ENCODE assay signal across 23 cellular contexts in the genomic region with DNA sequence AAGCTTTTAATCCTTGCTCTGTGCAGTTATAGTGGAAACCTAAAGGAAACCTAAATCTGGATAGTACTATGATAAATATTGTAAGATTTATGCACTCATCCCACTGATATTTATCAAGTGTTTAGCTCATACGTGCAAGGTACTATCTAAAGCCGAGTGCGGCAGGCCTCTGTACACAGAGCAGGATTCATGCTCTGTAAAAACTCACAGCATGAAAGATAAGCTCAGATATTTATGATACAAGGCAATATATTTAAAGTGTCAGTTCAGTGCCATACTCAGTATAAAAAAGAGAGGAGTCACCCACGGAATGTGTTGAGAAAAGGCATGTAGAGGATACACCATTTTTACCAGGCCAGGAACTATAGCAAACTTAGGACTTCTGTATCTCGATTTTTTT.
DNase-seq lines count a peak whose midpoint lies in the region; ATAC-seq, FAIRE-seq and TF ChIP-seq lines count a peak whose summit lies in the region.
"Had no signal": no experiment of that assay in that cellular context is flagged by ENCODE, and none has a peak within 500 bp of the region (broad histone marks: within the 10 kb centered on the region; RNA-seq: fewer than 3 reads in every experiment).

No MANE protein-coding gene starts in this region.

- no peak overlapping the region for H3K4me3 ChIP-seq in K562
- no peak overlapping the region for H3K4me3 ChIP-seq in naive thymus-derived CD4-positive, alpha-beta T cell (ENCODE audit: low read length)
- no peak overlapping the region for H3K4me3 ChIP-seq in dorsolateral prefrontal cortex
- H3K4me3 ChIP-seq: GM12878 had no signal

- ATAC-seq in K562, result no peak
- no peak for ATAC-seq in naive thymus-derived CD4-positive, alpha-beta T cell
- ATAC-seq: GM12878 had no signal

- CTCF ChIA-PET in K562 (lab: Yijun Ruan, JAX; ENCODE audit: low intra/inter-chr PET ratio), result no interaction called here
- CTCF ChIA-PET in naive thymus-derived CD4-positive, alpha-beta T cell (lab: Charles Lee), result interaction anchor here (0.6 to 1.1 kb wide), 4 partner anchors 10 to 441 kb away, joined by 3 to 5 read pairs (median 3); no protein-coding TSS in a partner anchor

- H4K20me1 ChIP-seq in K562 (replicated peaks; ENCODE audit: control insufficient read depth, insufficient read depth, low read length), result no peaks in the 10 kb centered on the region

- TF ChIP-seq CTCF in K562 (IDR thresholded peaks at IDR 0.05 in 2 of 3, conservative IDR thresholded peaks at IDR 0.05 in 1 of 3; ENCODE audit: insufficient read depth in 2 of 3, low read depth in 1 of 3, low read length in 3 of 3) (no peak), progenitor cell of endocrine pancreas (IDR thresholded peaks at IDR 0.05; ENCODE audit: unreplicated experiment) (no peak), dorsolateral prefrontal cortex (IDR thresholded peaks at IDR 0.05 in 54 of 56, conservative IDR thresholded peaks at IDR 0.05 in 2 of 56; ENCODE audit: low read depth in 1 of 56, partially characterized antibody in 56 of 56) (no peak)

- no peak overlapping the region for H3K4me3 Mint-ChIP-seq in activated T-cell treated with anti-CD3 and anti-CD28 coated beads, Interleukin-2, amount 50 U/mL, for 24 hours
- H3K4me3 Mint-ChIP-seq in naive thymus-derived CD4-positive, alpha-beta T cell, result peak overlapping the region in 1 of 10 donors; percentile 3
- no peak overlapping the region for H3K4me3 Mint-ChIP-seq in progenitor cell of endocrine pancreas (ENCODE audit: low read depth)

- H3K27ac ChIP-seq in K562 (ENCODE audit: extremely low read depth, low read depth, low read length) (no peak overlapping the region; the same call in 2 of the 3 replicates), dorsolateral prefrontal cortex (no peak overlapping the region)
- H3K27ac ChIP-seq in naive thymus-derived CD4-positive, alpha-beta T cell (ENCODE audit: low read depth, low read length), result no peak overlapping the region
- H3K27ac ChIP-seq: 22Rv1, KMS-11 had no signal

- TF ChIP-seq EP300 in K562 (IDR thresholded peaks at IDR 0.05; ENCODE audit: low read length), result no peak

- no peak overlapping the region for H3K9ac ChIP-seq in K562 (ENCODE audit: insufficient read depth in 1 of 2, low read depth in 2 of 2, low read length in 2 of 2)
- H3K9ac ChIP-seq: KMS-11 had no signal

- TF ChIP-seq RAD21 in K562 (CRISPR knock-in tag; conservative IDR thresholded peaks at IDR 0.05 in 1 of 2, IDR thresholded peaks at IDR 0.05 in 1 of 2), result no peak

- H3K79me2 ChIP-seq in K562 (ENCODE audit: control insufficient read depth, insufficient read depth, low read length), result no peaks in the 10 kb centered on the region; the same call in 2 of the 3 replicates

- no peaks in the 10 kb centered on the region for H3K27me3 Mint-ChIP-seq in activated T-cell treated with anti-CD3 and anti-CD28 coated beads, Interleukin-2, amount 50 U/mL, for 24 hours
- no peaks in the 10 kb centered on the region for H3K27me3 Mint-ChIP-seq in naive thymus-derived CD4-positive, alpha-beta T cell
- H3K27me3 Mint-ChIP-seq in progenitor cell of endocrine pancreas, result no peaks in the 10 kb centered on the region

- peaks cover 2% of the 10 kb centered on the region for H3K9me3 Mint-ChIP-seq in activated T-cell treated with anti-CD3 and anti-CD28 coated beads, Interleukin-2, amount 50 U/mL, for 24 hours
- peaks cover 0 to 3% (median 2%) of the 10 kb centered on the region in 11 donors for H3K9me3 Mint-ChIP-seq in naive thymus-derived CD4-positive, alpha-beta T cell
- H3K9me3 Mint-ChIP-seq in progenitor cell of endocrine pancreas (ENCODE audit: low read depth), result peaks cover 1% of the 10 kb centered on the region

- in situ Hi-C loops in K562 (cut with MboI), result no loop called here

- H3K9me1 ChIP-seq in K562 (ENCODE audit: control insufficient read depth, insufficient read depth, low read length), result no peaks in the 10 kb centered on the region

- no peak overlapping the region for H2AFZ ChIP-seq in K562 (ENCODE audit: low read depth, low read length)

- FAIRE-seq in K562 (lab: Jason Lieb, UNC), result no peak
- FAIRE-seq: GM12878, H54 had no signal

- H3K4me1 Mint-ChIP-seq in activated T-cell treated with anti-CD3 and anti-CD28 coated beads, Interleukin-2, amount 50 U/mL, for 24 hours (ENCODE audit: low read depth), result peaks cover 72% of the 10 kb centered on the region
- H3K4me1 Mint-ChIP-seq in naive thymus-derived CD4-positive, alpha-beta T cell, result peaks cover 28 to 86% (median 79%) of the 10 kb centered on the region in 7 donors
- peaks cover 42% of the 10 kb centered on the region for H3K4me1 Mint-ChIP-seq in progenitor cell of endocrine pancreas (ENCODE audit: low read depth)

- H3K9me3 ChIP-seq in K562 (replicated peaks; ENCODE audit: control insufficient read depth, insufficient read depth, low read depth, low read length), result no peaks in the 10 kb centered on the region
- H3K9me3 ChIP-seq in naive thymus-derived CD4-positive, alpha-beta T cell (ENCODE audit: control insufficient read depth in 2 of 3, low read length in 3 of 3), result no peaks in the 10 kb centered on the region
- H3K9me3 ChIP-seq: SK-N-SH had no signal

- POLR2A ChIA-PET in K562 (lab: Yijun Ruan, JAX), result interaction anchor here (0.9 to 1.5 kb wide), 5 partner anchors 8 to 32 kb away, joined by 3 to 4 read pairs (median 3); no protein-coding TSS in a partner anchor
- POLR2A ChIA-PET in naive thymus-derived CD4-positive, alpha-beta T cell (lab: Charles Lee), result interaction anchor here (1.2 to 2.1 kb wide), 2 partner anchors 9 to 20 kb away, joined by 5 to 8 read pairs; no protein-coding TSS in a partner anchor

- no peak for TF ChIP-seq POLR2A in K562 (conservative IDR thresholded peaks at IDR 0.05)

- H3K4me2 ChIP-seq in K562 (ENCODE audit: insufficient read depth, low read length), result no peak overlapping the region
- H3K4me2 ChIP-seq: KMS-11, SK-N-SH had no signal

- peak overlapping the region; percentile 5 for H3K27ac Mint-ChIP-seq in activated T-cell treated with anti-CD3 and anti-CD28 coated beads, Interleukin-2, amount 50 U/mL, for 24 hours
- H3K27ac Mint-ChIP-seq in naive thymus-derived CD4-positive, alpha-beta T cell, result peak overlapping the region in 7 of 9 donors; percentile 17 to 75 (median 42)
- H3K27ac Mint-ChIP-seq in progenitor cell of endocrine pancreas, result no peak overlapping the region

- no peaks in the 10 kb centered on the region for H3K27me3 ChIP-seq in K562 (ENCODE audit: control insufficient read depth in 2 of 2, insufficient read depth in 2 of 2, low read length in 2 of 2)
- H3K27me3 ChIP-seq in naive thymus-derived CD4-positive, alpha-beta T cell (ENCODE audit: control insufficient read depth in 2 of 2, insufficient read depth in 2 of 2, low read length in 2 of 2), result no peaks in the 10 kb centered on the region
- no peaks in the 10 kb centered on the region for H3K27me3 ChIP-seq in dorsolateral prefrontal cortex

- intact Hi-C loops in K562 (cut with micrococcal nuclease) (loop anchor here (5.0 kb wide), 1 partner anchor 65 kb away; a partner anchor contains a TSS), dorsolateral prefrontal cortex (cut with DNase I) (no loop called here)
- intact Hi-C loops in naive thymus-derived CD4-positive, alpha-beta T cell (cut with micrococcal nuclease), result loop anchor here in 1 of 2 donors (1.0 kb wide), 1 partner anchor 7 kb away; no protein-coding TSS in a partner anchor

- no peaks in the 10 kb centered on the region; the same call in 2 of the 3 replicates for H3K36me3 ChIP-seq in K562 (ENCODE audit: control insufficient read depth, insufficient read depth, low read length)
- H3K36me3 ChIP-seq in naive thymus-derived CD4-positive, alpha-beta T cell (ENCODE audit: control insufficient read depth in 2 of 3, insufficient read depth in 3 of 3, low read length in 3 of 3), result peaks cover 0 to 6% (median 0%) of the 10 kb centered on the region in 3 experiments

- peaks cover 4 to 41% of the 10 kb centered on the region in 2 experiments for H3K4me1 ChIP-seq in K562 (replicated peaks in 1 of 2; ENCODE audit: control insufficient read depth in 2 of 2, insufficient read depth in 2 of 2, low read length in 2 of 2)
- peaks cover 0 to 50% of the 10 kb centered on the region in 2 donors for H3K4me1 ChIP-seq in naive thymus-derived CD4-positive, alpha-beta T cell (ENCODE audit: control insufficient read depth in 2 of 2, insufficient read depth in 2 of 2, low read length in 2 of 2)

- no peak for DNase-seq in activated T-cell treated with anti-CD3 and anti-CD28 coated beads, Interleukin-2, amount 50 U/mL, for 24 hours
- no peak for DNase-seq in activated T-cell treated with anti-CD3 and anti-CD28 coated beads for 4 hours
- DNase-seq in K562 (ENCODE audit: extremely low read depth in 1 of 4, low spot score in 3 of 4), result no peak
- no peak for DNase-seq in naive thymus-derived CD4-positive, alpha-beta T cell
- no peak for DNase-seq in progenitor cell of endocrine pancreas (ENCODE audit: low spot score, unreplicated experiment)
- no peak for DNase-seq in 8988T
- DNase-seq in activated CD8-positive, alpha-beta memory T cell treated with anti-CD3 and anti-CD28 coated beads, Interleukin-2, amount 50 U/mL, for 4 hours, result no peak
- no peak for DNase-seq in dorsolateral prefrontal cortex
- DNase-seq: Calu3, DMS53, EL, NCI-H1417, NCI-H187, NCI-H2107, NCI-H2227 treated with DMSO at 0.1 percent for 48 hours, NCI-H510A treated with DMSO at 0.1 percent for 48 hours, NCI-H774, SHP77 treated with DMSO at 0.1 percent for 48 hours, SK-N-SH had no signal

- WGBS in K562 (ENCODE audit: insufficient coverage, low coverage, missing lambda C conversion rate), result 20% methylated on average over 5 of the region's 5 CpGs

- H3K36me3 Mint-ChIP-seq in activated T-cell treated with anti-CD3 and anti-CD28 coated beads, Interleukin-2, amount 50 U/mL, for 24 hours (ENCODE audit: low read depth), result peaks cover 68% of the 10 kb centered on the region
- peaks cover 5 to 37% (median 12%) of the 10 kb centered on the region in 5 donors for H3K36me3 Mint-ChIP-seq in naive thymus-derived CD4-positive, alpha-beta T cell
- H3K36me3 Mint-ChIP-seq in progenitor cell of endocrine pancreas (ENCODE audit: insufficient read depth), result peaks cover 4% of the 10 kb centered on the region

- BruUV-seq in K562 (replicated peaks; lab: Mats Ljungman, UMichigan), result no TSS peak

TF ChIP-seq in K562, 482 proteins besides CTCF, POLR2A, EP300 and RAD21 (continues in another document):
- no peak for TF ChIP-seq ZNF134 (CRISPR knock-in tag; conservative IDR thresholded peaks at IDR 0.05)
- no peak for TF ChIP-seq ZNF311 (CRISPR knock-in tag; IDR thresholded peaks at IDR 0.05)
